Comparison of ENCODE assay signal across 13 cellular contexts in genomic region chr4:91099666-91100065, GRCh38.
A peak's percentile ranks its signal among the peaks of the same experiment; 100 is the strongest.
DNase-seq lines count a peak whose midpoint lies in the region; ATAC-seq and TF ChIP-seq lines count a peak whose summit lies in the region.
"Had no signal": no experiment of that assay in that cellular context is flagged by ENCODE, and none has a peak within 500 bp of the region (broad histone marks: within the 10 kb centered on the region; RNA-seq: fewer than 3 reads in every experiment).

No MANE protein-coding gene starts in this region.

- H3K36me3 ChIP-seq in GM23338 (ENCODE audit: insufficient read depth), result no peaks in the 10 kb centered on the region; the same call in 1 of the 2 replicates
- H3K36me3 ChIP-seq in endodermal cell (ENCODE audit: control insufficient read depth, insufficient read depth, low read length), result no peaks in the 10 kb centered on the region
- H3K36me3 ChIP-seq in neural progenitor cell, result no peaks in the 10 kb centered on the region
- H3K36me3 ChIP-seq: BLaER1 treated with 17β-estradiol and CSF1 and Interleukin-3, amounts not matched to agents 10 nM and 100 nM had no signal

- H3K4me2 ChIP-seq in GM23338 (no peak overlapping the region), neural progenitor cell (no peak overlapping the region)
- H3K4me2 ChIP-seq: BLaER1 treated with 17β-estradiol and CSF1 and Interleukin-3, amounts not matched to agents 10 nM and 100 nM had no signal

- H3K4me3 Mint-ChIP-seq in GM23338 (no peak overlapping the region), endodermal cell (no peak overlapping the region), neural progenitor cell (no peak overlapping the region)
- H3K4me3 Mint-ChIP-seq in activated T-helper 17 cell treated with anti-CD3 and anti-CD28 coated beads, Interleukin-2, amount 50 U/mL, for 72 hours, result no peak overlapping the region
- H3K4me3 Mint-ChIP-seq: B cell; CD8-positive, alpha-beta T cell; H9 had no signal

- H3K9ac ChIP-seq in endodermal cell (ENCODE audit: extremely low read depth, low read length, poor library complexity, severe bottlenecking) (no peak overlapping the region), neural progenitor cell (no peak overlapping the region)
- H3K9ac ChIP-seq: BLaER1 treated with 17β-estradiol and CSF1 and Interleukin-3, amounts not matched to agents 10 nM and 100 nM had no signal

- TF ChIP-seq CTCF in GM23338 (conservative IDR thresholded peaks at IDR 0.05; ENCODE audit: low read depth in 2 of 2) (no peak), endodermal cell (conservative IDR thresholded peaks at IDR 0.05) (no peak), neural progenitor cell (IDR thresholded peaks at IDR 0.05) (no peak)

- ATAC-seq in GM23338 (no peak), HG02885 (IDR thresholded peaks at IDR 0.05; ENCODE audit: poor library complexity, unreplicated experiment) (no peak)
- no peak for ATAC-seq in activated T-helper 17 cell treated with anti-CD3 and anti-CD28 coated beads, Interleukin-2, amount 50 U/mL, for 72 hours (replicated peaks)
- ATAC-seq: CD8-positive, alpha-beta T cell had no signal

- DNase-seq in GM23338 (ENCODE audit: low spot score) (peak; percentile 15), endodermal cell (no peak), neural progenitor cell (ENCODE audit: low spot score) (peak; percentile 41)
- DNase-seq in Jurkat, Clone E6-1 (ENCODE audit: low read depth, low spot score), result peak; percentile 10
- DNase-seq: Calu3; CD8-positive, alpha-beta T cell; DMS79 treated with DMSO at 0.1 percent for 48 hours; GF-D8; H9 had no signal

- H3K4me1 Mint-ChIP-seq in GM23338 (peaks cover 8% of the 10 kb centered on the region), endodermal cell (peaks cover 9% of the 10 kb centered on the region), neural progenitor cell (peaks cover 5% of the 10 kb centered on the region)
- no peaks in the 10 kb centered on the region for H3K4me1 Mint-ChIP-seq in activated T-helper 17 cell treated with anti-CD3 and anti-CD28 coated beads, Interleukin-2, amount 50 U/mL, for 72 hours
- H3K4me1 Mint-ChIP-seq: B cell had no signal

- H3K4me3 ChIP-seq in GM23338 (no peak overlapping the region), endodermal cell (ENCODE audit: low read length) (no peak overlapping the region), neural progenitor cell (no peak overlapping the region)
- no peak overlapping the region for H3K4me3 ChIP-seq in Jurkat, Clone E6-1 (ENCODE audit: low read length)
- H3K4me3 ChIP-seq: BLaER1 treated with 17β-estradiol and CSF1 and Interleukin-3, amounts not matched to agents 10 nM and 100 nM had no signal

- H4K20me1 ChIP-seq in GM23338 (replicated peaks; ENCODE audit: insufficient read depth) (no peaks in the 10 kb centered on the region), neural progenitor cell (ENCODE audit: low read depth) (no peaks in the 10 kb centered on the region)
- H4K20me1 ChIP-seq: BLaER1 treated with 17β-estradiol and CSF1 and Interleukin-3, amounts not matched to agents 10 nM and 100 nM had no signal

- peaks cover 3% of the 10 kb centered on the region; the same call in 1 of the 2 replicates for H3K9me2 ChIP-seq in GM23338 (ENCODE audit: insufficient read depth)

- H3K27ac Mint-ChIP-seq in GM23338 (peak overlapping the region; percentile 88), endodermal cell (peak overlapping the region; percentile 60), neural progenitor cell (no peak overlapping the region)
- no peak overlapping the region for H3K27ac Mint-ChIP-seq in activated T-helper 17 cell treated with anti-CD3 and anti-CD28 coated beads, Interleukin-2, amount 50 U/mL, for 72 hours
- H3K27ac Mint-ChIP-seq: B cell; CD8-positive, alpha-beta T cell had no signal

- H3K36me3 Mint-ChIP-seq in GM23338 (ENCODE audit: low read depth) (peaks cover 44% of the 10 kb centered on the region), endodermal cell (ENCODE audit: low read depth) (peaks cover 8% of the 10 kb centered on the region), neural progenitor cell (no peaks in the 10 kb centered on the region)
- no peaks in the 10 kb centered on the region for H3K36me3 Mint-ChIP-seq in activated T-helper 17 cell treated with anti-CD3 and anti-CD28 coated beads, Interleukin-2, amount 50 U/mL, for 72 hours (ENCODE audit: low read depth)
- H3K36me3 Mint-ChIP-seq: CD8-positive, alpha-beta T cell had no signal

- H3K27ac ChIP-seq in GM23338 (ENCODE audit: low read depth), result no peak overlapping the region; the same call in 1 of the 2 replicates
- H3K27ac ChIP-seq in endodermal cell (ENCODE audit: low read depth, low read length), result no peak overlapping the region
- no peak overlapping the region for H3K27ac ChIP-seq in neural progenitor cell
- H3K27ac ChIP-seq: BLaER1 treated with 17β-estradiol and CSF1 and Interleukin-3, amounts not matched to agents 10 nM and 100 nM had no signal

- H3F3A ChIP-seq in GM23338 (replicated peaks; ENCODE audit: low read depth) (no peaks in the 10 kb centered on the region), neural progenitor cell (ENCODE audit: low read depth) (no peaks in the 10 kb centered on the region)

- no peaks in the 10 kb centered on the region for H3K79me2 ChIP-seq in GM23338 (replicated peaks; ENCODE audit: insufficient read depth)
- H3K79me2 ChIP-seq in neural progenitor cell (ENCODE audit: low read depth), result no peaks in the 10 kb centered on the region

- H3K27me3 Mint-ChIP-seq in GM23338 (ENCODE audit: insufficient read depth, low read depth, poor library complexity), result peaks cover 8% of the 10 kb centered on the region
- no peaks in the 10 kb centered on the region for H3K27me3 Mint-ChIP-seq in endodermal cell (ENCODE audit: insufficient read depth)
- H3K27me3 Mint-ChIP-seq in neural progenitor cell (ENCODE audit: insufficient read depth, low read depth), result no peaks in the 10 kb centered on the region
- no peaks in the 10 kb centered on the region for H3K27me3 Mint-ChIP-seq in activated T-helper 17 cell treated with anti-CD3 and anti-CD28 coated beads, Interleukin-2, amount 50 U/mL, for 72 hours
- H3K27me3 Mint-ChIP-seq: B cell had no signal

- H3K9me3 Mint-ChIP-seq in GM23338, result peaks cover 47% of the 10 kb centered on the region
- H3K9me3 Mint-ChIP-seq in endodermal cell, result peaks cover 66% of the 10 kb centered on the region
- H3K9me3 Mint-ChIP-seq in neural progenitor cell, result peaks cover 12% of the 10 kb centered on the region
- H3K9me3 Mint-ChIP-seq in activated T-helper 17 cell treated with anti-CD3 and anti-CD28 coated beads, Interleukin-2, amount 50 U/mL, for 72 hours, result peaks cover 20% of the 10 kb centered on the region

- H3K27me3 ChIP-seq in GM23338 (ENCODE audit: insufficient read depth) (no peaks in the 10 kb centered on the region), endodermal cell (ENCODE audit: control insufficient read depth, insufficient read depth, low read length, poor library complexity, severe bottlenecking) (no peaks in the 10 kb centered on the region), neural progenitor cell (no peaks in the 10 kb centered on the region)
- H3K27me3 ChIP-seq: BLaER1 treated with 17β-estradiol and CSF1 and Interleukin-3, amounts not matched to agents 10 nM and 100 nM had no signal

- H3K9me3 ChIP-seq in endodermal cell (ENCODE audit: control insufficient read depth, low read length) (peaks cover 81% of the 10 kb centered on the region), neural progenitor cell (ENCODE audit: low read depth) (no peaks in the 10 kb centered on the region)

- no peak overlapping the region for H2AFZ ChIP-seq in GM23338
- H2AFZ ChIP-seq in neural progenitor cell (replicated peaks), result no peak overlapping the region

- peaks cover 13% of the 10 kb centered on the region for H3K4me1 ChIP-seq in GM23338 (ENCODE audit: insufficient read depth)
- no peaks in the 10 kb centered on the region for H3K4me1 ChIP-seq in endodermal cell (ENCODE audit: control insufficient read depth, insufficient read depth, low read length)
- peaks cover 11% of the 10 kb centered on the region for H3K4me1 ChIP-seq in neural progenitor cell
- H3K4me1 ChIP-seq: BLaER1 treated with 17β-estradiol and CSF1 and Interleukin-3, amounts not matched to agents 10 nM and 100 nM had no signal

TF ChIP-seq in GM23338, 12 proteins besides CTCF, POLR2A, EP300 and RAD21 (continues in another document):
- no peak for TF ChIP-seq CREB1 (CRISPR knock-in tag; IDR thresholded peaks at IDR 0.05; ENCODE audit: low read depth)
- no peak for TF ChIP-seq EZH2phosphoT487 (IDR thresholded peaks at IDR 0.05; ENCODE audit: unreplicated experiment)
- TF ChIP-seq REST (IDR thresholded peaks at IDR 0.05; ENCODE audit: unreplicated experiment), result no peak
- no peak for TF ChIP-seq EZH2 (IDR thresholded peaks at IDR 0.05; ENCODE audit: low read depth, unreplicated experiment)
- no peak for TF ChIP-seq POLR2AphosphoS5 (IDR thresholded peaks at IDR 0.05; ENCODE audit: low read depth)
- no peak for TF ChIP-seq ZNF114 (CRISPR knock-in tag; IDR thresholded peaks at IDR 0.05)
- TF ChIP-seq NANOG (IDR thresholded peaks at IDR 0.05; ENCODE audit: borderline replicate concordance), result peak; percentile 39; the same call in 1 of the 2 replicates

Comparison
In these comparisons a context has a peak if more than half of its experiments do, and no peak if none do; other contexts are left out.
1. H3K27ac Mint-ChIP-seq: peak in GM23338 (single experiment) and endodermal cell (single experiment); none in neural progenitor cell (single experiment) and activated T-helper 17 cell treated with anti-CD3 and anti-CD28 coated beads, Interleukin-2, amount 50 U/mL, for 72 hours (single experiment).